ENCODE assay signal across 25 cellular contexts in genomic region chr4:87105101-87105852, GRCh38.
DNase-seq lines count a peak whose midpoint lies in the region; ATAC-seq, FAIRE-seq and TF ChIP-seq lines count a peak whose summit lies in the region.
"Had no signal": no experiment of that assay in that cellular context is flagged by ENCODE, and none has a peak within 500 bp of the region (broad histone marks: within the 10 kb centered on the region; RNA-seq: fewer than 3 reads in every experiment).

No MANE protein-coding gene starts in this region.

- TF ChIP-seq CTCF in nephron progenitor cell (IDR thresholded peaks at IDR 0.05), result no peak
- no peak for TF ChIP-seq CTCF in BE2C (IDR thresholded peaks at IDR 0.05; ENCODE audit: low read depth, low read length)

- H3K27ac Mint-ChIP-seq in CD4-positive, CD25-positive, alpha-beta regulatory T cell, result peak overlapping the region; percentile 15 to 98 (median 91)
- peak overlapping the region; percentile 36 to 84 for H3K27ac Mint-ChIP-seq in effector memory CD8-positive, alpha-beta T cell
- peak overlapping the region; percentile 88 for H3K27ac Mint-ChIP-seq in nephron progenitor cell
- H3K27ac Mint-ChIP-seq: activated CD4-positive, alpha-beta memory T cell treated with anti-CD3 and anti-CD28 coated beads, Interleukin-2, amount 10 ng/mL, durations not matched to agents 7 days and 5 days; activated naive CD8-positive, alpha-beta T cell treated with anti-CD3 and anti-CD28 coated beads, Interleukin-2, amount 10 ng/mL, durations not matched to agents 7 days and 5 days; dendritic cell treated with granulocyte-macrophage colony-stimulating factor and Interleukin-4, amounts not matched to agents 40 ng/mL and 50 ng/mL, for 4 days; T-helper 1 cell treated with Interleukin-12 subunit alpha and Interleukin-12 subunit beta and Interleukin-4 antibody, amounts not matched to agents 30 μg/mL and 1 μg/mL, for 36 hours had no signal

- H3K4me3 Mint-ChIP-seq in CD4-positive, CD25-positive, alpha-beta regulatory T cell, result peak overlapping the region in 1 of 4 donors; percentile 38
- no peak overlapping the region for H3K4me3 Mint-ChIP-seq in effector memory CD8-positive, alpha-beta T cell
- no peak overlapping the region for H3K4me3 Mint-ChIP-seq in nephron progenitor cell
- H3K4me3 Mint-ChIP-seq: activated CD4-positive, alpha-beta memory T cell treated with anti-CD3 and anti-CD28 coated beads, Interleukin-2, amount 10 ng/mL, durations not matched to agents 7 days and 5 days; activated naive CD8-positive, alpha-beta T cell treated with anti-CD3 and anti-CD28 coated beads, Interleukin-2, amount 10 ng/mL, durations not matched to agents 7 days and 5 days; brain; dendritic cell treated with granulocyte-macrophage colony-stimulating factor and Interleukin-4, amounts not matched to agents 40 ng/mL and 50 ng/mL, for 4 days; T-helper 1 cell treated with Interleukin-12 subunit alpha and Interleukin-12 subunit beta and Interleukin-4 antibody, amounts not matched to agents 30 μg/mL and 1 μg/mL, for 36 hours had no signal

- H3K4me1 Mint-ChIP-seq in CD4-positive, CD25-positive, alpha-beta regulatory T cell, result peaks cover 38 to 60% (median 48%) of the 10 kb centered on the region in 4 donors
- H3K4me1 Mint-ChIP-seq in effector memory CD8-positive, alpha-beta T cell (ENCODE audit: low read depth in 2 of 2), result peaks cover 26 to 36% of the 10 kb centered on the region in 2 donors
- H3K4me1 Mint-ChIP-seq in nephron progenitor cell, result peaks cover 26% of the 10 kb centered on the region

- H3K9me3 ChIP-seq in CD4-positive, CD25-positive, alpha-beta regulatory T cell (ENCODE audit: control insufficient read depth in 2 of 2, low read length in 2 of 2), result no peaks in the 10 kb centered on the region
- H3K9me3 ChIP-seq in BE2C, result no peaks in the 10 kb centered on the region
- H3K9me3 ChIP-seq: SJCRH30, testis had no signal

- no peaks in the 10 kb centered on the region for H3K9me3 Mint-ChIP-seq in CD4-positive, CD25-positive, alpha-beta regulatory T cell
- H3K9me3 Mint-ChIP-seq in effector memory CD8-positive, alpha-beta T cell, result no peaks in the 10 kb centered on the region
- no peaks in the 10 kb centered on the region for H3K9me3 Mint-ChIP-seq in nephron progenitor cell
- H3K9me3 Mint-ChIP-seq: activated CD4-positive, alpha-beta memory T cell treated with anti-CD3 and anti-CD28 coated beads, Interleukin-2, amount 10 ng/mL, durations not matched to agents 7 days and 5 days; activated naive CD8-positive, alpha-beta T cell treated with anti-CD3 and anti-CD28 coated beads, Interleukin-2, amount 10 ng/mL, durations not matched to agents 7 days and 5 days; brain; dendritic cell treated with granulocyte-macrophage colony-stimulating factor and Interleukin-4, amounts not matched to agents 40 ng/mL and 50 ng/mL, for 4 days; T-helper 1 cell treated with Interleukin-12 subunit alpha and Interleukin-12 subunit beta and Interleukin-4 antibody, amounts not matched to agents 30 μg/mL and 1 μg/mL, for 36 hours had no signal

- peaks cover 16% of the 10 kb centered on the region for H3K4me1 ChIP-seq in CD4-positive, CD25-positive, alpha-beta regulatory T cell (ENCODE audit: control insufficient read depth, insufficient read depth, low read length, poor library complexity, severe bottlenecking)
- H3K4me1 ChIP-seq in BE2C, result peaks cover 20% of the 10 kb centered on the region

- no peaks in the 10 kb centered on the region for H3K27me3 ChIP-seq in CD4-positive, CD25-positive, alpha-beta regulatory T cell (ENCODE audit: control insufficient read depth, insufficient read depth, low read length)
- H3K27me3 ChIP-seq in BE2C, result no peaks in the 10 kb centered on the region
- H3K27me3 ChIP-seq: SJCRH30, testis had no signal

- H3K4me3 ChIP-seq in CD4-positive, CD25-positive, alpha-beta regulatory T cell (ENCODE audit: low read depth, low read length), result no peak overlapping the region
- H3K4me3 ChIP-seq in BE2C (ENCODE audit: low read depth, low read length), result no peak overlapping the region
- H3K4me3 ChIP-seq: SJCRH30, testis had no signal

- peaks cover 32% of the 10 kb centered on the region for H3K36me3 ChIP-seq in CD4-positive, CD25-positive, alpha-beta regulatory T cell (ENCODE audit: control insufficient read depth, insufficient read depth, low read length)
- H3K36me3 ChIP-seq in BE2C, result no peaks in the 10 kb centered on the region

- peak; percentile 51 for FAIRE-seq in GM19239 (lab: Jason Lieb, UNC)
- FAIRE-seq: H1, kidney had no signal

- no peak for ATAC-seq in CD4-positive, CD25-positive, alpha-beta regulatory T cell (ENCODE audit: low read depth in 2 of 2)
- no peak for ATAC-seq in effector memory CD8-positive, alpha-beta T cell (replicated peaks)

- DNase-seq in CD4-positive, CD25-positive, alpha-beta regulatory T cell, result no peak
- DNase-seq in GM19239 (ENCODE audit: insufficient read length, low spot score) (no peak), nephron progenitor cell (no peak), iPS-NIHi7 (ENCODE audit: extremely low spot score) (no peak), AML-193 (lab: John Stamatoyannopoulos, UW) (no peak), KG1 (lab: John Stamatoyannopoulos, UW) (no peak), BE2C (no peak)
- no peak for DNase-seq in effector memory CD8-positive, alpha-beta T cell
- DNase-seq: activated CD4-positive, alpha-beta memory T cell treated with anti-CD3 and anti-CD28 coated beads, Interleukin-2, amount 10 ng/mL, durations not matched to agents 7 days and 5 days; activated naive CD8-positive, alpha-beta T cell treated with anti-CD3 and anti-CD28 coated beads, Interleukin-2, amount 10 ng/mL, durations not matched to agents 7 days and 5 days; foreskin fibroblast; kidney; NCI-H1105 treated with DMSO at 0.1 percent for 48 hours; NCI-H2171 treated with DMSO at 0.1 percent for 48 hours; NCI-H774; OCI-M1; SJCRH30; stimulated activated CD4-positive, alpha-beta T cell treated with anti-CD3 and anti-CD28 coated beads, Interleukin-12 subunit alpha, Interleukin-12 subunit beta, amount 100 ng/mL, for 4 hours; testis; WERI-Rb-1 had no signal

- no peaks in the 10 kb centered on the region for H3K27me3 Mint-ChIP-seq in CD4-positive, CD25-positive, alpha-beta regulatory T cell
- H3K27me3 Mint-ChIP-seq in effector memory CD8-positive, alpha-beta T cell, result no peaks in the 10 kb centered on the region
- H3K27me3 Mint-ChIP-seq in nephron progenitor cell (ENCODE audit: low read depth, poor library complexity), result no peaks in the 10 kb centered on the region
- H3K27me3 Mint-ChIP-seq: activated CD4-positive, alpha-beta memory T cell treated with anti-CD3 and anti-CD28 coated beads, Interleukin-2, amount 10 ng/mL, durations not matched to agents 7 days and 5 days; activated naive CD8-positive, alpha-beta T cell treated with anti-CD3 and anti-CD28 coated beads, Interleukin-2, amount 10 ng/mL, durations not matched to agents 7 days and 5 days; brain; dendritic cell treated with granulocyte-macrophage colony-stimulating factor and Interleukin-4, amounts not matched to agents 40 ng/mL and 50 ng/mL, for 4 days had no signal

- no peak overlapping the region for H3K27ac ChIP-seq in CD4-positive, CD25-positive, alpha-beta regulatory T cell (ENCODE audit: insufficient read depth, low read length, poor library complexity, severe bottlenecking)
- H3K27ac ChIP-seq: epithelial cell of prostate, SJCRH30, testis, WERI-Rb-1 had no signal

- peaks cover 35% of the 10 kb centered on the region for H3K36me3 Mint-ChIP-seq in CD4-positive, CD25-positive, alpha-beta regulatory T cell
- H3K36me3 Mint-ChIP-seq in effector memory CD8-positive, alpha-beta T cell (ENCODE audit: insufficient read depth), result peaks cover 29% of the 10 kb centered on the region
- peaks cover 42% of the 10 kb centered on the region for H3K36me3 Mint-ChIP-seq in nephron progenitor cell (ENCODE audit: low read depth)
